ENCODE assay signal across 1 cellular context in the genomic region with DNA sequence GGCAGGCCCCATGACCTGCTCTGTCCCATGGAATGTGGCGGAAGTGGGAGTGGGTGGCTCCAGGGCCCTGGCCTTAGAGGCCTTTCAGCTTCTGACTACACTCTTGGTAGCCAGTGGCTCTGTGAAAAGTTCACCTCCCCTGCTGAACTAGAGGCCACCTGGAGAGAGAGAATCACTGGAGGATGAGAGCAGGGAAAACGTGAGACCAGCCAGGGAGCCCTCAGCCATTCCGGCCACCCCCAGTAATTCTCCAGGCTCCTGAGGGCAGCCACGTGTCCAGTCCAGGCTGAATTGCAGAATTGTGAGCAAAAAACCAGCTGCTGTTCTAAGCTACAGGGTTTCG.
TF ChIP-seq lines count a peak whose summit lies in the region.

No MANE protein-coding gene starts in this region.

TF ChIP-seq in IMR-90, 13 proteins besides CTCF, POLR2A, EP300 and RAD21:
- TF ChIP-seq MAFK (IDR thresholded peaks at IDR 0.05; ENCODE audit: low read depth, low read length): no peak
- TF ChIP-seq CHD1 (IDR thresholded peaks at IDR 0.05; ENCODE audit: low read depth, low read length): no peak
- no peak for TF ChIP-seq FOS (IDR thresholded peaks at IDR 0.05; ENCODE audit: low read depth, low read length)
- TF ChIP-seq, protein P1, sequence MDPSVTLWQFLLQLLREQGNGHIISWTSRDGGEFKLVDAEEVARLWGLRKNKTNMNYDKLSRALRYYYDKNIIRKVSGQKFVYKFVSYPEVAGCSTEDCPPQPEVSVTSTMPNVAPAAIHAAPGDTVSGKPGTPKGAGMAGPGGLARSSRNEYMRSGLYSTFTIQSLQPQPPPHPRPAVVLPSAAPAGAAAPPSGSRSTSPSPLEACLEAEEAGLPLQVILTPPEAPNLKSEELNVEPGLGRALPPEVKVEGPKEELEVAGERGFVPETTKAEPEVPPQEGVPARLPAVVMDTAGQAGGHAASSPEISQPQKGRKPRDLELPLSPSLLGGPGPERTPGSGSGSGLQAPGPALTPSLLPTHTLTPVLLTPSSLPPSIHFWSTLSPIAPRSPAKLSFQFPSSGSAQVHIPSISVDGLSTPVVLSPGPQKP (IDR thresholded peaks at IDR 0.05; ENCODE audit: borderline replicate concordance, low read depth, low read length): no peak
- TF ChIP-seq BHLHE40 (IDR thresholded peaks at IDR 0.05; ENCODE audit: low read depth, low read length): no peak
- TF ChIP-seq SMC3 (IDR thresholded peaks at IDR 0.05; ENCODE audit: low read depth, low read length): no peak
- TF ChIP-seq CEBPB (IDR thresholded peaks at IDR 0.05; ENCODE audit: low read depth, low read length): no peak
- TF ChIP-seq NFE2L2 (IDR thresholded peaks at IDR 0.05; ENCODE audit: low read depth, low read length): no peak
- TF ChIP-seq RCOR1 (IDR thresholded peaks at IDR 0.05; ENCODE audit: insufficient replicate concordance, low read length): no peak
- TF ChIP-seq MXI1 (IDR thresholded peaks at IDR 0.05; ENCODE audit: borderline replicate concordance, low read depth, low read length): no peak
- TF ChIP-seq, protein P2, sequence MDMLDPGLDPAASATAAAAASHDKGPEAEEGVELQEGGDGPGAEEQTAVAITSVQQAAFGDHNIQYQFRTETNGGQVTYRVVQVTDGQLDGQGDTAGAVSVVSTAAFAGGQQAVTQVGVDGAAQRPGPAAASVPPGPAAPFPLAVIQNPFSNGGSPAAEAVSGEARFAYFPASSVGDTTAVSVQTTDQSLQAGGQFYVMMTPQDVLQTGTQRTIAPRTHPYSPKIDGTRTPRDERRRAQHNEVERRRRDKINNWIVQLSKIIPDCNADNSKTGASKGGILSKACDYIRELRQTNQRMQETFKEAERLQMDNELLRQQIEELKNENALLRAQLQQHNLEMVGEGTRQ (IDR thresholded peaks at IDR 0.05; ENCODE audit: low read depth, low read length): no peak
- TF ChIP-seq MAZ (IDR thresholded peaks at IDR 0.05; ENCODE audit: borderline replicate concordance, low read depth, low read length): no peak
- no peak for TF ChIP-seq RFX5 (IDR thresholded peaks at IDR 0.05; ENCODE audit: low read depth, low read length)
TF ChIP-seq in IMR-90: peak in this region for 0.
